Comparison of ENCODE assay signal across 11 cellular contexts in the genomic region with DNA sequence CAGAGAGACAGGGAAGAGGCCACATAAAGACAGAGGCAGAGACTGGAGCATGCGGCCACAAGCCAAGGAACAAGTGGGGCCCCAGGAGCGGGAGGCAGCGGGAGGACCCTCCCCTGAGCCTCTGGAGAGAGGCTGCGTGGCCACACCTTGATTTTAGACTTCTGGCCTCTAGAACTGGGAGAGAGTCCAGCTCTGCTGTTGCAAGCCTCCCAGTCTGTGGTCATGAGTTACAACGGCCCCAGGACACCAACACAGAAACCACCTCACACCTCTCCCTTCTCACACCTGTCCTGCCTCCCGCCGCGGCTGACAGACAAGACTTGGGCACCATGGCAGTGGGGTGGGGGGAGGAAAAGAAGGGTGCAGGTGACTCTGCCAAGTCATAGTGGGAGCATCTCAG. TPM values are rescaled to one million over a fixed set of nuclear protein-coding genes. Genes with fewer than 3 reads are reported as not detected.
A peak's percentile ranks its signal among the peaks of the same experiment; 100 is the strongest.
DNase-seq lines count a peak whose midpoint lies in the region; ATAC-seq and TF ChIP-seq lines count a peak whose summit lies in the region.
"Had no signal": no experiment of that assay in that cellular context is flagged by ENCODE, and none has a peak within 500 bp of the region (broad histone marks: within the 10 kb centered on the region; RNA-seq: fewer than 3 reads in every experiment).

No MANE protein-coding gene starts in this region.

- dilution Hi-C loops in mammary epithelial cell (cut with HindIII; ENCODE audit: low sequenced_read_pairs), result no loop called here

- H3K36me3 ChIP-seq in HUES64 (ENCODE audit: insufficient read depth, low read length) (peaks cover 19% of the 10 kb centered on the region), mammary epithelial cell (ENCODE audit: insufficient read depth, low read length) (peaks cover 12% of the 10 kb centered on the region)

- CTCF ChIA-PET in mammary epithelial cell (lab: Charles Lee; ENCODE audit: low non-redundant PET), result no interaction called here

- H3K9me3 ChIP-seq in HUES64 (ENCODE audit: insufficient read depth, low read depth, low read length), result no peaks in the 10 kb centered on the region
- H3K9me3 ChIP-seq in mammary epithelial cell (replicated peaks; ENCODE audit: insufficient read depth, low read length), result no peaks in the 10 kb centered on the region
- H3K9me3 ChIP-seq: adrenal gland had no signal

- no peak for TF ChIP-seq CTCF in AG10803 (conservative IDR thresholded peaks at IDR 0.05; ENCODE audit: low read length)
- no peak for TF ChIP-seq CTCF in mammary epithelial cell (conservative IDR thresholded peaks at IDR 0.05 in 1 of 2, IDR thresholded peaks at IDR 0.05 in 1 of 2; ENCODE audit: extremely low read depth in 1 of 2, insufficient read depth in 1 of 2, low read depth in 1 of 2, low read length in 2 of 2)

- H3K27me3 ChIP-seq in HUES64 (ENCODE audit: insufficient read depth, low read length) (no peaks in the 10 kb centered on the region), mammary epithelial cell (ENCODE audit: insufficient read depth, low read length) (no peaks in the 10 kb centered on the region)
- H3K27me3 ChIP-seq: adrenal gland had no signal

- no peak overlapping the region for H2AFZ ChIP-seq in mammary epithelial cell (ENCODE audit: low read depth, low read length)

- intact Hi-C loops in mammary epithelial cell (cut with micrococcal nuclease), result loop anchor here (5.0 kb wide), 1 partner anchor 45 kb away; the partner anchor contains the start of gene SEC16A

- H4K20me1 ChIP-seq in mammary epithelial cell (ENCODE audit: insufficient read depth, low read length), result no peaks in the 10 kb centered on the region

- H3K4me1 ChIP-seq in HUES64 (ENCODE audit: insufficient read depth, low read length) (peaks cover 4% of the 10 kb centered on the region; the same call in 1 of the 2 replicates), mammary epithelial cell (ENCODE audit: insufficient read depth, low read length) (peaks cover 14% of the 10 kb centered on the region)

- H3K27ac ChIP-seq in HUES64 (ENCODE audit: low read depth, low read length) (no peak overlapping the region), mammary epithelial cell (ENCODE audit: insufficient read depth, low read depth, low read length) (no peak overlapping the region)

- 91% methylated on average over 8 of the region's 8 CpGs for WGBS in HUES64
- 40% methylated on average over 5 of the region's 8 CpGs for WGBS in mammary epithelial cell (ENCODE audit: low coverage, missing lambda C conversion rate)

- BruUV-seq in mammary epithelial cell (replicated peaks; lab: Mats Ljungman, UMichigan), result no TSS peak

- H3K4me3 ChIP-seq in AG10803 (ENCODE audit: low read length) (peak overlapping the region; percentile 71), HUES64 (ENCODE audit: low read length) (peak overlapping the region; percentile 81), mammary epithelial cell (replicated peaks in 1 of 3; ENCODE audit: insufficient read depth in 1 of 3, low read depth in 2 of 3, low read length in 3 of 3) (peak overlapping the region; percentile 1 to 82 (median 27))

- DNase-seq in AG10803 (ENCODE audit: low read depth) (peak; percentile 57), mammary epithelial cell (peak; percentile 54), myocyte (ENCODE audit: low read depth) (peak; percentile 47), NK-92 (lab: John Stamatoyannopoulos, UW; ENCODE audit: unreplicated experiment) (no peak)
- no peak for DNase-seq in central memory CD4-positive, alpha-beta T cell
- DNase-seq: MV-4-11; stimulated activated CD4-positive, alpha-beta T cell treated with anti-CD3 and anti-CD28 coated beads, Interleukin-1b, Interleukin-23, amount 100 ng/mL, for 48 hours had no signal

- peak overlapping the region; percentile 96 for H3K4me2 ChIP-seq in mammary epithelial cell (ENCODE audit: insufficient read depth, low read depth, low read length)

- peaks cover 69% of the 10 kb centered on the region for H3K79me2 ChIP-seq in mammary epithelial cell (ENCODE audit: insufficient read depth, low read length)

- ATAC-seq in GM18519 (IDR thresholded peaks at IDR 0.05; ENCODE audit: low FRiP score, unreplicated experiment) (no peak), HG02970 (IDR thresholded peaks at IDR 0.05; ENCODE audit: low FRiP score, unreplicated experiment) (no peak)

- H3K9ac ChIP-seq in HUES64 (ENCODE audit: low read depth, low read length) (no peak overlapping the region), mammary epithelial cell (ENCODE audit: insufficient read depth, low read length) (no peak overlapping the region)

- in situ Hi-C loops in mammary epithelial cell (cut with MboI; ENCODE audit: low sequenced_read_pairs in 2 of 2), result no loop called here

RNA-seq across cellular contexts. Expression of gene INPP5E, which starts 2.2 kb away (rescaled TPM):
- 7.0 TPM for polyA plus RNA-seq in HUES64 (2013, experiment 1 of 2)
- 8.4 TPM for polyA plus RNA-seq in HUES64 (2013, experiment 2 of 2)
- total RNA-seq in mammary epithelial cell (10 to 100 TPM in 1 of 2 donors, 1 to 10 TPM in 1; 7.8 to 15.9 TPM), myocyte (8.3 and 12.4 TPM in 2 replicates)
- 6.6 TPM for polyA plus RNA-seq in mammary epithelial cell
- polyA minus RNA-seq in mammary epithelial cell, result 8.7 TPM
- polyA plus RNA-seq in myocyte (2012), result 8.9 TPM

RNA-seq across cellular contexts. Expression of gene PMPCA, which starts 27.0 kb away (rescaled TPM):
- 53.5 TPM for polyA plus RNA-seq in HUES64 (2013, experiment 1 of 2)
- 51.3 TPM for polyA plus RNA-seq in HUES64 (2013, experiment 2 of 2)
- total RNA-seq in mammary epithelial cell (10 to 100 TPM; 41.7 to 68.8 TPM), myocyte (49.9 and 60.5 TPM in 2 replicates)
- polyA plus RNA-seq in mammary epithelial cell, result 69.4 TPM
- polyA minus RNA-seq in mammary epithelial cell, result 47.2 TPM
- polyA plus RNA-seq in myocyte (2012), result 61.9 TPM

RNA-seq across cellular contexts. Expression of gene ENTR1, which starts 27.0 kb away (rescaled TPM):
- polyA plus RNA-seq in HUES64 (2013, experiment 1 of 2), result 60.6 TPM
- 65.8 TPM for polyA plus RNA-seq in HUES64 (2013, experiment 2 of 2)
- 10 to 100 TPM; 28.5 to 62.0 TPM for total RNA-seq in mammary epithelial cell
- 37.1 TPM for polyA plus RNA-seq in mammary epithelial cell
- 38.7 TPM for polyA minus RNA-seq in mammary epithelial cell
- total RNA-seq in myocyte, result 46.6 and 48.2 TPM in 2 replicates
- polyA plus RNA-seq in myocyte (2012), result 50.1 TPM

RNA-seq across cellular contexts. Expression of gene SNAPC4, which starts 37.5 kb away (rescaled TPM):
- polyA plus RNA-seq in HUES64 (2013, experiment 1 of 2), result 12.8 TPM
- 8.4 TPM for polyA plus RNA-seq in HUES64 (2013, experiment 2 of 2)
- total RNA-seq in mammary epithelial cell (1 to 10 TPM; 7.0 to 9.2 TPM), myocyte (7.6 and 9.2 TPM in 2 replicates)
- polyA plus RNA-seq in mammary epithelial cell, result 2.9 TPM
- polyA minus RNA-seq in mammary epithelial cell, result 0.52 TPM
- polyA plus RNA-seq in myocyte (2012), result 6.5 TPM

RNA-seq across cellular contexts. Expression of gene SEC16A, which starts 45.4 kb away (rescaled TPM):
- 26.6 TPM for polyA plus RNA-seq in HUES64 (2013, experiment 1 of 2)
- 25.8 TPM for polyA plus RNA-seq in HUES64 (2013, experiment 2 of 2)
- total RNA-seq in mammary epithelial cell (100 to 1,000 TPM in 1 of 2 donors, 10 to 100 TPM in 1; 66.0 to 106 TPM), myocyte (25.3 and 26.9 TPM in 2 replicates)
- 23.9 TPM for polyA plus RNA-seq in mammary epithelial cell
- polyA minus RNA-seq in mammary epithelial cell, result 125 TPM
- polyA plus RNA-seq in myocyte (2012), result 45.1 TPM

Comparison
In these comparisons a context has a peak if more than half of its experiments do, and no peak if none do; other contexts are left out.
1. DNase-seq: peak in AG10803 (single experiment), mammary epithelial cell (single experiment) and myocyte (single experiment); none in central memory CD4-positive, alpha-beta T cell (single experiment) and NK-92 (single experiment).
2. H3K4me3 ChIP-seq: peak in every context shown above with its lines; median percentile 81 in HUES64; 71 in AG10803; 27 in mammary epithelial cell.